Comparison of ENCODE assay signal across 25 cellular contexts in the genomic region with DNA sequence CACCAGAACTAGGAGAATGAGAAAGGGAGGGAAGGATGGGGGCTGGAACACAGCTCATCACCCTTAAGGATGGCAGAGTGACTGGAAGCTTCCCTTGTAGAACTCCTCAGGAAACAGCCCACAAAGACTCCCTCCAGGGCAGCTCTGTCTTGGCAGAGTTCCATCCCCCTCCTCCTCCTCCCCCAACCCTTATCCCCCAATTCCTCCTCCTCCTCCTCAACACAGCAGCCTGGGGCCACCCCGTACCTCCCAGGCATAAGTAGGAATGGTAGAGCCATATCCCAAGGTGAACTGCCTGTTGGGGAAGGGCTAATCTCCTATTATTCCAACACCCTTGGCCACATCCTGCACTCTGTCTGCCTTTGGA. TPM values are rescaled to one million over a fixed set of nuclear protein-coding genes. Genes with fewer than 3 reads are reported as not detected.
DNase-seq lines count a peak whose midpoint lies in the region; ATAC-seq, FAIRE-seq and TF ChIP-seq lines count a peak whose summit lies in the region.
"Had no signal": no experiment of that assay in that cellular context is flagged by ENCODE, and none has a peak within 500 bp of the region (broad histone marks: within the 10 kb centered on the region; RNA-seq: fewer than 3 reads in every experiment).

No MANE protein-coding gene starts in this region.

- TF ChIP-seq POLR2A in A549 (IDR thresholded peaks at IDR 0.05; ENCODE audit: low read length) = no peak

- H3K36me3 ChIP-seq in SK-N-MC (ENCODE audit: insufficient read depth, low read length) = no peaks in the 10 kb centered on the region
- H3K36me3 ChIP-seq in right atrium auricular region = no peaks in the 10 kb centered on the region
- H3K36me3 ChIP-seq in GM23338 (ENCODE audit: insufficient read depth) = no peaks in the 10 kb centered on the region

- H3K4me1 ChIP-seq in A549 (peaks cover 12% of the 10 kb centered on the region), right atrium auricular region (peaks cover 0 to 69% of the 10 kb centered on the region in 2 donors), GM23338 (ENCODE audit: insufficient read depth) (peaks cover 5% of the 10 kb centered on the region; the same call in 1 of the 2 replicates)
- H3K4me1 ChIP-seq: foreskin keratinocyte had no signal

- 36% methylated on average over 1 of the region's 1 CpG for WGBS in A549 (ENCODE audit: missing lambda C conversion rate)

- H3K27ac Mint-ChIP-seq in progenitor cell of endocrine pancreas (peak overlapping the region; percentile 97), GM23338 (no peak overlapping the region), endothelial cell (ENCODE audit: unreplicated experiment) (no peak overlapping the region)
- H3K27ac Mint-ChIP-seq: activated CD8-positive, alpha-beta memory T cell treated with anti-CD3 and anti-CD28 coated beads, Interleukin-2, amount 10 ng/mL, durations not matched to agents 7 days and 5 days; activated naive CD8-positive, alpha-beta T cell treated with anti-CD3 and anti-CD28 coated beads, Interleukin-2, amount 10 ng/mL, durations not matched to agents 7 days and 5 days; activated T-helper 17 cell treated with anti-CD3 and anti-CD28 coated beads, Interleukin-2, amount 50 U/mL, for 72 hours; CD8-positive, alpha-beta T cell had no signal

- no peaks in the 10 kb centered on the region for H3K9me3 Mint-ChIP-seq in progenitor cell of endocrine pancreas (ENCODE audit: low read depth)
- no peaks in the 10 kb centered on the region for H3K9me3 Mint-ChIP-seq in GM23338
- H3K9me3 Mint-ChIP-seq in endothelial cell (ENCODE audit: unreplicated experiment) = no peaks in the 10 kb centered on the region
- H3K9me3 Mint-ChIP-seq: activated naive CD8-positive, alpha-beta T cell treated with anti-CD3 and anti-CD28 coated beads, Interleukin-2, amount 10 ng/mL, durations not matched to agents 7 days and 5 days; activated T-helper 17 cell treated with anti-CD3 and anti-CD28 coated beads, Interleukin-2, amount 50 U/mL, for 72 hours; brain; CD8-positive, alpha-beta T cell had no signal

- no peaks in the 10 kb centered on the region; the same call in 1 of the 2 replicates for H4K20me1 ChIP-seq in GM23338 (replicated peaks; ENCODE audit: insufficient read depth)

- CTCF ChIA-PET in A549 (lab: Yijun Ruan, JAX) = interaction anchor here (1.3 to 1.8 kb wide), 2 partner anchors 10 to 81 kb away, joined by 3 to 4 read pairs; no protein-coding TSS in a partner anchor

- H3K9ac ChIP-seq in SK-N-MC (ENCODE audit: insufficient read length) = no peak overlapping the region

- no peaks in the 10 kb centered on the region for H3K9me2 ChIP-seq in GM23338 (ENCODE audit: insufficient read depth)

- TF ChIP-seq CTCF in A549 (IDR thresholded peaks at IDR 0.05) (no peak), right atrium auricular region (IDR thresholded peaks at IDR 0.05) (no peak), progenitor cell of endocrine pancreas (IDR thresholded peaks at IDR 0.05; ENCODE audit: unreplicated experiment) (no peak), GM23338 (conservative IDR thresholded peaks at IDR 0.05; ENCODE audit: low read depth in 2 of 2) (no peak), endothelial cell (IDR thresholded peaks at IDR 0.05; ENCODE audit: unreplicated experiment) (no peak)

- no peak for TF ChIP-seq RAD21 in A549 (conservative IDR thresholded peaks at IDR 0.05 in 1 of 2, IDR thresholded peaks at IDR 0.05 in 1 of 2)

- no peak overlapping the region for H2AFZ ChIP-seq in GM23338

- no peak for TF ChIP-seq EP300 in A549 (IDR thresholded peaks at IDR 0.05)

- ATAC-seq in A549 = peak; percentile 21 to 32; a peak in 2 of 6 replicates
- ATAC-seq in GM23338 = no peak
- ATAC-seq: activated CD8-positive, alpha-beta memory T cell treated with anti-CD3 and anti-CD28 coated beads, Interleukin-2, amount 10 ng/mL, durations not matched to agents 7 days and 5 days; activated T-helper 17 cell treated with anti-CD3 and anti-CD28 coated beads, Interleukin-2, amount 50 U/mL, for 72 hours; CD8-positive, alpha-beta T cell; K562 had no signal

- H3K27ac ChIP-seq in A549 = no peak overlapping the region
- H3K27ac ChIP-seq in SK-N-MC = 0 out of 2 replicates have a peak overlapping the region, but pooled peaks have one; percentile 43
- H3K27ac ChIP-seq in right atrium auricular region = peak overlapping the region; percentile 91 to 92
- H3K27ac ChIP-seq in GM23338 (ENCODE audit: low read depth) = no peak overlapping the region
- H3K27ac ChIP-seq: foreskin keratinocyte had no signal

- H3K4me3 ChIP-seq in A549 (no peak overlapping the region), SK-N-MC (no peak overlapping the region; the same call in 1 of the 2 replicates), right atrium auricular region (no peak overlapping the region), GM23338 (no peak overlapping the region)
- H3K4me3 ChIP-seq: K562 had no signal

- POLR2A ChIA-PET in A549 (lab: Yijun Ruan, JAX) = no interaction called here

- no peaks in the 10 kb centered on the region for H3K79me2 ChIP-seq in GM23338 (replicated peaks; ENCODE audit: insufficient read depth)

- no peak for DNase-seq in A549 (ENCODE audit: low read depth in 1 of 2, low spot score in 1 of 2)
- no peak for DNase-seq in SK-N-MC (ENCODE audit: low read depth, low spot score)
- no peak for DNase-seq in right atrium auricular region (ENCODE audit: low spot score)
- DNase-seq in progenitor cell of endocrine pancreas (ENCODE audit: low spot score, unreplicated experiment) = no peak
- no peak for DNase-seq in NCI-H2196 treated with DMSO at 0.1 percent for 48 hours (lab: John Stamatoyannopoulos, UW; ENCODE audit: unreplicated experiment)
- no peak for DNase-seq in GM23338 (ENCODE audit: low spot score)
- no peak for DNase-seq in endothelial cell (ENCODE audit: low spot score)
- no peak for DNase-seq in NCI-H1092 treated with DMSO at 0.1 percent for 48 hours (lab: John Stamatoyannopoulos, UW)
- DNase-seq: activated CD4-positive, alpha-beta T cell treated with anti-CD3 and anti-CD28 coated beads for 48 hours; activated CD8-positive, alpha-beta memory T cell treated with anti-CD3 and anti-CD28 coated beads, Interleukin-2, amount 10 ng/mL, durations not matched to agents 7 days and 5 days; activated naive CD8-positive, alpha-beta T cell treated with anti-CD3 and anti-CD28 coated beads, Interleukin-2, amount 10 ng/mL, durations not matched to agents 7 days and 5 days; CD8-positive, alpha-beta T cell; foreskin keratinocyte; GOT3; midbrain; NCI-H1694 treated with DMSO at 0.1 percent for 48 hours; NCI-H82; OCI-M1; stimulated activated CD4-positive, alpha-beta T cell treated with anti-CD3 and anti-CD28 coated beads, Interleukin-15, amount 100 ng/mL, for 24 hours; substantia nigra; T-helper 1 cell had no signal

- H3K4me1 Mint-ChIP-seq in progenitor cell of endocrine pancreas (ENCODE audit: low read depth) (peaks cover 76% of the 10 kb centered on the region), GM23338 (peaks cover 34% of the 10 kb centered on the region), endothelial cell (ENCODE audit: unreplicated experiment) (peaks cover 11% of the 10 kb centered on the region)
- H3K4me1 Mint-ChIP-seq: activated CD8-positive, alpha-beta memory T cell treated with anti-CD3 and anti-CD28 coated beads, Interleukin-2, amount 10 ng/mL, durations not matched to agents 7 days and 5 days; activated naive CD8-positive, alpha-beta T cell treated with anti-CD3 and anti-CD28 coated beads, Interleukin-2, amount 10 ng/mL, durations not matched to agents 7 days and 5 days; activated T-helper 17 cell treated with anti-CD3 and anti-CD28 coated beads, Interleukin-2, amount 50 U/mL, for 72 hours had no signal

- H3F3A ChIP-seq in GM23338 (replicated peaks; ENCODE audit: low read depth) = no peaks in the 10 kb centered on the region

- H3K27me3 ChIP-seq in right atrium auricular region = no peaks in the 10 kb centered on the region
- no peaks in the 10 kb centered on the region for H3K27me3 ChIP-seq in GM23338 (ENCODE audit: insufficient read depth)

- H3K36me3 Mint-ChIP-seq in progenitor cell of endocrine pancreas (ENCODE audit: insufficient read depth) = peaks cover 8% of the 10 kb centered on the region
- H3K36me3 Mint-ChIP-seq in GM23338 (ENCODE audit: low read depth) = no peaks in the 10 kb centered on the region; the same call in 2 of the 3 replicates
- H3K36me3 Mint-ChIP-seq in endothelial cell (ENCODE audit: low read depth, unreplicated experiment) = no peaks in the 10 kb centered on the region
- H3K36me3 Mint-ChIP-seq: activated CD8-positive, alpha-beta memory T cell treated with anti-CD3 and anti-CD28 coated beads, Interleukin-2, amount 10 ng/mL, durations not matched to agents 7 days and 5 days; activated naive CD8-positive, alpha-beta T cell treated with anti-CD3 and anti-CD28 coated beads, Interleukin-2, amount 10 ng/mL, durations not matched to agents 7 days and 5 days; brain; CD8-positive, alpha-beta T cell had no signal

- H3K9me3 ChIP-seq in A549 = no peaks in the 10 kb centered on the region
- H3K9me3 ChIP-seq in SK-N-MC (ENCODE audit: low read depth, low read length) = no peaks in the 10 kb centered on the region
- H3K9me3 ChIP-seq in right atrium auricular region = no peaks in the 10 kb centered on the region

- FAIRE-seq in A549 (lab: Jason Lieb, UNC) = no peak
- FAIRE-seq: GM19239, K562 had no signal

- no peaks in the 10 kb centered on the region for H3K27me3 Mint-ChIP-seq in progenitor cell of endocrine pancreas
- H3K27me3 Mint-ChIP-seq in GM23338 (ENCODE audit: insufficient read depth, low read depth, poor library complexity) = peaks cover 13% of the 10 kb centered on the region
- peaks cover 11% of the 10 kb centered on the region for H3K27me3 Mint-ChIP-seq in endothelial cell (ENCODE audit: unreplicated experiment)

- no peak overlapping the region for H3K4me3 Mint-ChIP-seq in progenitor cell of endocrine pancreas (ENCODE audit: low read depth)
- no peak overlapping the region for H3K4me3 Mint-ChIP-seq in GM23338
- H3K4me3 Mint-ChIP-seq in endothelial cell (ENCODE audit: unreplicated experiment) = no peak overlapping the region
- H3K4me3 Mint-ChIP-seq: activated CD8-positive, alpha-beta memory T cell treated with anti-CD3 and anti-CD28 coated beads, Interleukin-2, amount 10 ng/mL, durations not matched to agents 7 days and 5 days; activated naive CD8-positive, alpha-beta T cell treated with anti-CD3 and anti-CD28 coated beads, Interleukin-2, amount 10 ng/mL, durations not matched to agents 7 days and 5 days; activated T-helper 17 cell treated with anti-CD3 and anti-CD28 coated beads, Interleukin-2, amount 50 U/mL, for 72 hours; brain; CD8-positive, alpha-beta T cell had no signal

- H3K4me2 ChIP-seq in A549 (peak overlapping the region; percentile 30), GM23338 (no peak overlapping the region)

RNA-seq across cellular contexts. Expression of a gene that starts 38.8 kb away (rescaled TPM):
- polyA plus RNA-seq in A549 (2011; rRNA removed) = 0.68 and 0.70 TPM in 2 replicates
- 0.36 and 1.0 TPM in 2 replicates for polyA plus RNA-seq in A549 (2012; cell fraction: cytosol; rRNA removed)
- polyA plus RNA-seq in A549 (2012; cell fraction: nucleus; rRNA removed) = 0.88 and 1.2 TPM in 2 replicates
- 0.38 to 0.57 TPM (median 0.46 TPM) in 3 replicates for polyA plus RNA-seq in A549 (2017; fragmentation: RNase III; extraction: RNeasy Plus Mini Kit Qiagen cat#74134 plus additional on column Dnase treatment)
- 3.9 and 6.3 TPM in 2 replicates for polyA minus RNA-seq in A549 (2011; rRNA and poly(A)+ RNA removed)
- 100 to 1,000 TPM; 105 to 163 TPM for total RNA-seq in right atrium auricular region
- 33.8 and 35.9 TPM in 2 replicates for total RNA-seq in progenitor cell of endocrine pancreas
- 10.2 and 10.3 TPM in 2 replicates for total RNA-seq in GM23338 (2014; rRNA removed; shearing (Covaris generic))
- polyA plus RNA-seq in GM23338 (2016; fragmentation: Nextera tagmentation; extraction: Ambion mirVana) = 2.4 and 3.5 TPM in 2 replicates
- 1.0 TPM for total RNA-seq in endothelial cell (ENCODE audit: unreplicated experiment)
- total RNA-seq: activated CD8-positive, alpha-beta memory T cell treated with anti-CD3 and anti-CD28 coated beads, Interleukin-2, amount 10 ng/mL, durations not matched to agents 7 days and 5 days; activated naive CD8-positive, alpha-beta T cell treated with anti-CD3 and anti-CD28 coated beads, Interleukin-2, amount 10 ng/mL, durations not matched to agents 7 days and 5 days; activated T-helper 17 cell treated with anti-CD3 and anti-CD28 coated beads, Interleukin-2, amount 50 U/mL, for 72 hours; CD8-positive, alpha-beta T cell; K562 had no signal

Comparison
In these comparisons a context has a peak if more than half of its experiments do, and no peak if none do; other contexts are left out.
1. H3K27ac ChIP-seq: peak in SK-N-MC (single experiment) and right atrium auricular region (2 of 2); none in A549 (0 of 2) and GM23338 (single experiment).